In genomic region chr5:149588947-149589346, GRCh38 we compare ENCODE assay signal across 18 cellular contexts. TPM values are rescaled to one million over a fixed set of nuclear protein-coding genes. Genes with fewer than 3 reads are reported as not detected.
DNase-seq lines count a peak whose midpoint lies in the region; ATAC-seq and TF ChIP-seq lines count a peak whose summit lies in the region.
"Had no signal": no experiment of that assay in that cellular context is flagged by ENCODE, and none has a peak within 500 bp of the region (broad histone marks: within the 10 kb centered on the region; RNA-seq: fewer than 3 reads in every experiment).

No MANE protein-coding gene starts in this region.

- peak overlapping the region; percentile 100 for H3K27ac ChIP-seq in 22Rv1
- H3K27ac ChIP-seq: C4-2B, SJCRH30 had no signal

- no peak for TF ChIP-seq POLR2A in NB4 (IDR thresholded peaks at IDR 0.05; ENCODE audit: extremely low read depth, insufficient read length)

- TF ChIP-seq CTCF in 22Rv1 (IDR thresholded peaks at IDR 0.05) (no peak), NB4 (IDR thresholded peaks at IDR 0.05; ENCODE audit: low read depth, low read length) (no peak)

- intact Hi-C loops in left colon (cut with DNase I, micrococcal nuclease) = no loop called here

- H3K4me3 ChIP-seq in NB4 (ENCODE audit: low read depth, low read length) = no peak overlapping the region
- H3K4me3 ChIP-seq: SJCRH30 had no signal

- ATAC-seq in left lobe of liver (peak; percentile 67), left colon (no peak)

- peak; percentile 17 for DNase-seq in CD1c-positive myeloid dendritic cell (ENCODE audit: extremely low spot score)
- DNase-seq in NB4 (ENCODE audit: low read depth) = peak; percentile 62
- DNase-seq in left lobe of liver (ENCODE audit: low spot score) = no peak
- no peak for DNase-seq in HK-2 (ENCODE audit: unreplicated experiment)
- no peak for DNase-seq in DMS153 (lab: John Stamatoyannopoulos, UW)
- no peak for DNase-seq in left colon
- DNase-seq: COR-L47, DMS 273 treated with DMSO at 0.1 percent for 48 hours, H7, HFFc6, NCI-H1105 treated with DMSO at 0.1 percent for 48 hours, NCI-H1694, NCI-H2081 treated with DMSO at 0.1 percent for 48 hours, NCI-H510A, NCI-H774, SJCRH30 had no signal

RNA-seq across cellular contexts. Expression of gene ARHGEF37, which starts 7.6 kb away (rescaled TPM):
- 6.5 TPM for total RNA-seq in left lobe of liver
- 10 to 100 TPM; 14.2 to 23.5 TPM for total RNA-seq in left colon

RNA-seq across cellular contexts. Expression of gene CSNK1A1, which starts 37.7 kb away (rescaled TPM):
- 82.6 TPM for total RNA-seq in left lobe of liver
- total RNA-seq in left colon = 100 to 1,000 TPM; 202 to 229 TPM

Comparison
In these comparisons a context has a peak if more than half of its experiments do, and no peak if none do; other contexts are left out.
1. DNase-seq: peak in CD1c-positive myeloid dendritic cell (single experiment) and NB4 (single experiment); none in left lobe of liver (single experiment), HK-2 (single experiment), DMS153 (single experiment) and left colon (0 of 2).